8 cellular contexts compared by ENCODE assay signal in the genomic region with DNA sequence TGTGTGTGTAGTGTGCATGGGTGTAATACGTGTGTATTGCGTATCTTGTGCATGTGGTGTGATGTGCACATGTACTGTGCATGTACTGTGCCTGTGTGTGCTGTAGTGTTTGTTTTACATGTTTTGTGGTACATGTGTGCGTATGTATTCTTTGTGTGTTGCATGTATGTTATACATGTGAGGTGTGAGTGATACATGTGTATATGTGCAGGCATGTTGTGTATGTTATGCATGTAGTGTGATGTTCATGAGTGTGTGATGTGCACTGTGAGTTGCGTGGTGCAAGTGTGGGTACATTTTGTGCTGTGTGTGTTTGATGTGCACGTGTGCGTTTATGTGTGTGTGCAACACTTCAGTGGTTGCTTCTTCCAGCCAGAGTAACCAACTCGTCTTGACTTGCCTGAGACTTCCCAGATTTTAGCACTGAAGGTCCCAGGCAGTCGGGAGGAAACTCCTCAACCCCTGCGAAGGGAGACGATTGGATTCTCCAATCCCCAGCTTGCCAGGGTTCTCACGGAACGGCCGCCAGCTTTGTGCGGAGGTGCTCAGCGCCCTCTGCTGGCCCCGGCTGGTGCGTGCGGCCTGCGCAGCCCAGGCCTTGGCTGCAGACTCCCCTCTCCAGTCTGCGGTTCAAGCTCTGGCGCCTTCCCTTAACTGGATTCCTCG. TPM values are rescaled to one million over a fixed set of nuclear protein-coding genes. Genes with fewer than 3 reads are reported as not detected.
DNase-seq lines count a peak whose midpoint lies in the region; ATAC-seq and TF ChIP-seq lines count a peak whose summit lies in the region.

No MANE protein-coding gene starts in this region.

- CTCF ChIA-PET in WTC11 (lab: Charles Lee), result interaction anchor here (0.5 to 1.7 kb wide), 55 partner anchors 10 to 712 kb away, joined by 3 to 64 read pairs (median 4); a partner anchor contains a TSS

- no peaks in the 10 kb centered on the region for H3K36me3 ChIP-seq in lower lobe of right lung

- POLR2A ChIA-PET in WTC11 (lab: Charles Lee), result no interaction called here

- ATAC-seq in HG03066 (IDR thresholded peaks at IDR 0.05; ENCODE audit: low read depth, unreplicated experiment) (peak; percentile 68), WTC11 (peak; percentile 93), lower lobe of right lung (peak; percentile 81 to 84), GM19452 (IDR thresholded peaks at IDR 0.05; ENCODE audit: unreplicated experiment) (no peak)

- intact Hi-C loops in lower lobe of right lung (cut with DNase I), result no loop called here

- no peaks in the 10 kb centered on the region for H3K27me3 ChIP-seq in lower lobe of right lung (ENCODE audit: low read depth)

- no peaks in the 10 kb centered on the region for H3K9me3 Mint-ChIP-seq in WTC11

- no peak overlapping the region; the same call in 1 of the 2 replicates for H3K4me3 Mint-ChIP-seq in WTC11

- peak overlapping the region; percentile 42 for H3K4me3 ChIP-seq in lower lobe of right lung

- no peak overlapping the region for H3K27ac Mint-ChIP-seq in WTC11

- H3K4me1 ChIP-seq in lower lobe of right lung, result peaks cover 31% of the 10 kb centered on the region

- peaks cover 29% of the 10 kb centered on the region for H3K4me1 Mint-ChIP-seq in WTC11

- H3K36me3 Mint-ChIP-seq in WTC11, result no peaks in the 10 kb centered on the region

- peak overlapping the region; percentile 43 for H3K27ac ChIP-seq in cingulate gyrus (ENCODE audit: low read depth, low read length)
- H3K27ac ChIP-seq in lower lobe of right lung, result no peak overlapping the region

- H3K27me3 Mint-ChIP-seq in WTC11 (ENCODE audit: low read depth), result peaks cover 2% of the 10 kb centered on the region; the same call in 1 of the 2 replicates

- no peaks in the 10 kb centered on the region for H3K9me3 ChIP-seq in lower lobe of right lung

- peak; percentile 99 for TF ChIP-seq CTCF in GM13976 (IDR thresholded peaks at IDR 0.05; ENCODE audit: borderline replicate concordance, control extremely low read depth, extremely low read depth, insufficient read depth, missing control alignments)
- peak; percentile 95 for TF ChIP-seq CTCF in WTC11 (IDR thresholded peaks at IDR 0.05)
- peak; percentile 99 for TF ChIP-seq CTCF in lower lobe of right lung (IDR thresholded peaks at IDR 0.05)

- DNase-seq in GM13976 (ENCODE audit: low spot score) (peak; percentile 88), WTC11 (ENCODE audit: low spot score) (peak; percentile 91), lower lobe of right lung (peak; percentile 83), SIG-M5 treated with dmso at 0.1 percent for 504 hours (lab: John Stamatoyannopoulos, UW; ENCODE audit: unreplicated experiment) (no peak)
- peak; percentile 25 for DNase-seq in stimulated activated CD8-positive, alpha-beta memory T cell treated with anti-CD3 and anti-CD28 coated beads, Interleukin-12 subunit alpha, Interleukin-12 subunit beta, amount 100 ng/mL, for 24 hours (ENCODE audit: extremely low read depth)

- in situ Hi-C loops in GM13976 (cut with MboI; ENCODE audit: low sequenced_read_pairs, unreplicated experiment), result no loop called here

TF ChIP-seq in WTC11, 78 proteins besides CTCF, POLR2A, EP300 and RAD21:
- TF ChIP-seq TCF7 (CRISPR knock-in tag; IDR thresholded peaks at IDR 0.05; ENCODE audit: low read depth), result no peak
- TF ChIP-seq FOXJ3 (CRISPR knock-in tag; IDR thresholded peaks at IDR 0.05; ENCODE audit: borderline replicate concordance), result no peak
- TF ChIP-seq, protein P1, sequence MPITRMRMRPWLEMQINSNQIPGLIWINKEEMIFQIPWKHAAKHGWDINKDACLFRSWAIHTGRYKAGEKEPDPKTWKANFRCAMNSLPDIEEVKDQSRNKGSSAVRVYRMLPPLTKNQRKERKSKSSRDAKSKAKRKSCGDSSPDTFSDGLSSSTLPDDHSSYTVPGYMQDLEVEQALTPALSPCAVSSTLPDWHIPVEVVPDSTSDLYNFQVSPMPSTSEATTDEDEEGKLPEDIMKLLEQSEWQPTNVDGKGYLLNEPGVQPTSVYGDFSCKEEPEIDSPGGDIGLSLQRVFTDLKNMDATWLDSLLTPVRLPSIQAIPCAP (CRISPR knock-in tag; IDR thresholded peaks at IDR 0.05), result no peak
- TF ChIP-seq, protein P2, sequence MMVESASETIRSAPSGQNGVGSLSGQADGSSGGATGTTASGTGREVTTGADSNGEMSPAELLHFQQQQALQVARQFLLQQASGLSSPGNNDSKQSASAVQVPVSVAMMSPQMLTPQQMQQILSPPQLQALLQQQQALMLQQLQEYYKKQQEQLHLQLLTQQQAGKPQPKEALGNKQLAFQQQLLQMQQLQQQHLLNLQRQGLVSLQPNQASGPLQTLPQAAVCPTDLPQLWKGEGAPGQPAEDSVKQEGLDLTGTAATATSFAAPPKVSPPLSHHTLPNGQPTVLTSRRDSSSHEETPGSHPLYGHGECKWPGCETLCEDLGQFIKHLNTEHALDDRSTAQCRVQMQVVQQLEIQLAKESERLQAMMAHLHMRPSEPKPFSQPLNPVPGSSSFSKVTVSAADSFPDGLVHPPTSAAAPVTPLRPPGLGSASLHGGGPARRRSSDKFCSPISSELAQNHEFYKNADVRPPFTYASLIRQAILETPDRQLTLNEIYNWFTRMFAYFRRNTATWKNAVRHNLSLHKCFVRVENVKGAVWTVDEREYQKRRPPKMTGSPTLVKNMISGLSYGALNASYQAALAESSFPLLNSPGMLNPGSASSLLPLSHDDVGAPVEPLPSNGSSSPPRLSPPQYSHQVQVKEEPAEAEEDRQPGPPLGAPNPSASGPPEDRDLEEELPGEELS (CRISPR knock-in tag; IDR thresholded peaks at IDR 0.05), result no peak
- no peak for TF ChIP-seq ZNF317 (CRISPR knock-in tag; IDR thresholded peaks at IDR 0.05; ENCODE audit: borderline replicate concordance, low read depth)
- TF ChIP-seq ZNF138 (CRISPR knock-in tag; conservative IDR thresholded peaks at IDR 0.05), result no peak
- no peak for TF ChIP-seq FOXK1 (CRISPR knock-in tag; IDR thresholded peaks at IDR 0.05)
- no peak for TF ChIP-seq RORB (CRISPR knock-in tag; IDR thresholded peaks at IDR 0.05)
- no peak for TF ChIP-seq NFE2L1 (CRISPR knock-in tag; IDR thresholded peaks at IDR 0.05)
- TF ChIP-seq, protein P3, sequence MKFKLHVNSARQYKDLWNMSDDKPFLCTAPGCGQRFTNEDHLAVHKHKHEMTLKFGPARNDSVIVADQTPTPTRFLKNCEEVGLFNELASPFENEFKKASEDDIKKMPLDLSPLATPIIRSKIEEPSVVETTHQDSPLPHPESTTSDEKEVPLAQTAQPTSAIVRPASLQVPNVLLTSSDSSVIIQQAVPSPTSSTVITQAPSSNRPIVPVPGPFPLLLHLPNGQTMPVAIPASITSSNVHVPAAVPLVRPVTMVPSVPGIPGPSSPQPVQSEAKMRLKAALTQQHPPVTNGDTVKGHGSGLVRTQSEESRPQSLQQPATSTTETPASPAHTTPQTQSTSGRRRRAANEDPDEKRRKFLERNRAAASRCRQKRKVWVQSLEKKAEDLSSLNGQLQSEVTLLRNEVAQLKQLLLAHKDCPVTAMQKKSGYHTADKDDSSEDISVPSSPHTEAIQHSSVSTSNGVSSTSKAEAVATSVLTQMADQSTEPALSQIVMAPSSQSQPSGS (CRISPR knock-in tag; IDR thresholded peaks at IDR 0.05; ENCODE audit: borderline replicate concordance, low read depth), result no peak
- TF ChIP-seq FOXP1 (CRISPR knock-in tag; IDR thresholded peaks at IDR 0.05; ENCODE audit: borderline replicate concordance), result no peak; the same call in 1 of the 2 replicates
- TF ChIP-seq TEAD1 (CRISPR knock-in tag; IDR thresholded peaks at IDR 0.05), result no peak
- no peak for TF ChIP-seq ZNF671 (CRISPR knock-in tag; IDR thresholded peaks at IDR 0.05)
- no peak for TF ChIP-seq ZNF416 (CRISPR knock-in tag; IDR thresholded peaks at IDR 0.05)
- TF ChIP-seq, protein P4, sequence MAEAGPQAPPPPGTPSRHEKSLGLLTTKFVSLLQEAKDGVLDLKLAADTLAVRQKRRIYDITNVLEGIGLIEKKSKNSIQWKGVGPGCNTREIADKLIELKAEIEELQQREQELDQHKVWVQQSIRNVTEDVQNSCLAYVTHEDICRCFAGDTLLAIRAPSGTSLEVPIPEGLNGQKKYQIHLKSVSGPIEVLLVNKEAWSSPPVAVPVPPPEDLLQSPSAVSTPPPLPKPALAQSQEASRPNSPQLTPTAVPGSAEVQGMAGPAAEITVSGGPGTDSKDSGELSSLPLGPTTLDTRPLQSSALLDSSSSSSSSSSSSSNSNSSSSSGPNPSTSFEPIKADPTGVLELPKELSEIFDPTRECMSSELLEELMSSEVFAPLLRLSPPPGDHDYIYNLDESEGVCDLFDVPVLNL (CRISPR knock-in tag; IDR thresholded peaks at IDR 0.05; ENCODE audit: borderline replicate concordance, low read depth), result no peak
- TF ChIP-seq, protein P5, sequence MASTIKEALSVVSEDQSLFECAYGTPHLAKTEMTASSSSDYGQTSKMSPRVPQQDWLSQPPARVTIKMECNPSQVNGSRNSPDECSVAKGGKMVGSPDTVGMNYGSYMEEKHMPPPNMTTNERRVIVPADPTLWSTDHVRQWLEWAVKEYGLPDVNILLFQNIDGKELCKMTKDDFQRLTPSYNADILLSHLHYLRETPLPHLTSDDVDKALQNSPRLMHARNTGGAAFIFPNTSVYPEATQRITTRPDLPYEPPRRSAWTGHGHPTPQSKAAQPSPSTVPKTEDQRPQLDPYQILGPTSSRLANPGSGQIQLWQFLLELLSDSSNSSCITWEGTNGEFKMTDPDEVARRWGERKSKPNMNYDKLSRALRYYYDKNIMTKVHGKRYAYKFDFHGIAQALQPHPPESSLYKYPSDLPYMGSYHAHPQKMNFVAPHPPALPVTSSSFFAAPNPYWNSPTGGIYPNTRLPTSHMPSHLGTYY (CRISPR knock-in tag; IDR thresholded peaks at IDR 0.05), result no peak

RNA-seq across cellular contexts. Expression of a gene that starts 3.6 kb away (rescaled TPM):
- total RNA-seq in WTC11 (2021) (0.15 to 0.21 TPM (median 0.18 TPM) in 3 replicates), lower lobe of right lung (9.8 TPM)
